In the genomic region with DNA sequence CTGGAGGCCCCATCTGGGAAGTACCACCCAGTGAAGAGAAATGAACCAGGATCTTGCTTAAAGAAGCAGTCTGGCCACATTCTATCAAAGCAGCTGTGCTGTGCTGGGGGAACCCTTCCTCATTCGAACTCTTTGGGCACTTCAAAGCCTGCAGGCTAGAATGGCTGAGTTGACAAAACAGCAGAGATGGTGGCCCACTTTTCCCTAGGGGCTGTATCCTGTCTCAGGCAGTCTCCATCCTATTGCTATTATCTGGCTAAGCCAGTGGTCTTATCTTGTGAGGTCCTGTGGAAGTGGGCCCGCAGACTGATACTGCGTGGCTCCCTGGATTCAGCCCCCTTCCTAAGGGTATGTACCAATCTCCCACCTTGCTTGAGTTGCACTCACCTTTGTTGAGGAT, we compare ENCODE assay signal across 15 cellular contexts.
DNase-seq lines count a peak whose midpoint lies in the region; ATAC-seq and TF ChIP-seq lines count a peak whose summit lies in the region.
"Had no signal": no experiment of that assay in that cellular context is flagged by ENCODE, and none has a peak within 500 bp of the region (broad histone marks: within the 10 kb centered on the region; RNA-seq: fewer than 3 reads in every experiment).

No MANE protein-coding gene starts in this region.

- H3K36me3 Mint-ChIP-seq in activated T-cell treated with anti-CD3 and anti-CD28 coated beads, Interleukin-2, amount 50 U/mL, for 4 hours (ENCODE audit: insufficient read depth) = no peaks in the 10 kb centered on the region
- peaks cover 21% of the 10 kb centered on the region for H3K36me3 Mint-ChIP-seq in activated naive CD8-positive, alpha-beta T cell treated with anti-CD3 and anti-CD28 coated beads for 36 hours

- no peaks in the 10 kb centered on the region for H3K9me3 Mint-ChIP-seq in activated T-cell treated with anti-CD3 and anti-CD28 coated beads, Interleukin-2, amount 50 U/mL, for 4 hours
- H3K9me3 Mint-ChIP-seq in activated naive CD8-positive, alpha-beta T cell treated with anti-CD3 and anti-CD28 coated beads for 36 hours = peaks cover 8% of the 10 kb centered on the region

- H3K9ac ChIP-seq in MM.1S (ENCODE audit: low read length) = no peak overlapping the region

- H3K9me2 ChIP-seq in MM.1S (replicated peaks; ENCODE audit: insufficient read depth, low read length) = no peaks in the 10 kb centered on the region

- no peaks in the 10 kb centered on the region for H3K27me3 ChIP-seq in MM.1S (replicated peaks; ENCODE audit: insufficient read depth, low read length)
- no peaks in the 10 kb centered on the region for H3K27me3 ChIP-seq in neutrophil
- H3K27me3 ChIP-seq: ascending aorta had no signal

- peaks cover 61% of the 10 kb centered on the region for H3K4me1 Mint-ChIP-seq in activated T-cell treated with anti-CD3 and anti-CD28 coated beads, Interleukin-2, amount 50 U/mL, for 4 hours (ENCODE audit: low read depth)
- peaks cover 34% of the 10 kb centered on the region for H3K4me1 Mint-ChIP-seq in activated naive CD8-positive, alpha-beta T cell treated with anti-CD3 and anti-CD28 coated beads for 36 hours

- no peak for ATAC-seq in activated T-cell treated with anti-CD3 and anti-CD28 coated beads, Interleukin-2, amount 50 U/mL, for 4 hours
- ATAC-seq in HG03520 (IDR thresholded peaks at IDR 0.05; ENCODE audit: unreplicated experiment) (no peak), omental fat pad (ENCODE audit: low FRiP score) (no peak)

- peak overlapping the region; percentile 61; the same call in 1 of the 2 replicates for H2AFZ ChIP-seq in MM.1S (ENCODE audit: low read length)

- H3K4me3 ChIP-seq in MM.1S (ENCODE audit: low read length) (no peak overlapping the region), neutrophil (ENCODE audit: low read depth in 1 of 2, low read length in 1 of 2) (no peak overlapping the region)
- H3K4me3 ChIP-seq: ascending aorta had no signal

- no peak for DNase-seq in activated T-cell treated with anti-CD3 and anti-CD28 coated beads, Interleukin-2, amount 50 U/mL, for 4 hours
- DNase-seq in activated T-cell treated with anti-CD3 and anti-CD28 coated beads, Interleukin-2, amount 50 U/mL, for 1 hour = no peak
- DNase-seq in MM.1S (no peak), hepatic stellate cell (ENCODE audit: low spot score) (no peak), omental fat pad (ENCODE audit: low spot score) (no peak)
- no peak for DNase-seq in activated naive CD8-positive, alpha-beta T cell treated with anti-CD3 and anti-CD28 coated beads for 36 hours
- DNase-seq: ACHN, COR-L47, endodermal cell, HCEC 1CT, NCI-H1417, retina had no signal

- H3K4me2 ChIP-seq in MM.1S (ENCODE audit: low read depth, low read length) = no peak overlapping the region

- H3K27ac ChIP-seq in MM.1S (ENCODE audit: low read length) (no peak overlapping the region), neutrophil (peak overlapping the region; percentile 31)
- H3K27ac ChIP-seq: ascending aorta had no signal

- H3K9me3 ChIP-seq in MM.1S (replicated peaks; ENCODE audit: insufficient read depth, low read length) (no peaks in the 10 kb centered on the region), neutrophil (no peaks in the 10 kb centered on the region)
- H3K9me3 ChIP-seq: ascending aorta had no signal

- no peaks in the 10 kb centered on the region for H3K27me3 Mint-ChIP-seq in activated T-cell treated with anti-CD3 and anti-CD28 coated beads, Interleukin-2, amount 50 U/mL, for 4 hours (ENCODE audit: low read depth)
- H3K27me3 Mint-ChIP-seq in activated naive CD8-positive, alpha-beta T cell treated with anti-CD3 and anti-CD28 coated beads for 36 hours = no peaks in the 10 kb centered on the region

- no peaks in the 10 kb centered on the region for H4K20me1 ChIP-seq in MM.1S (ENCODE audit: insufficient read depth, low read length)

- H3K36me3 ChIP-seq in MM.1S (replicated peaks; ENCODE audit: insufficient read depth, low read length) (no peaks in the 10 kb centered on the region), neutrophil (no peaks in the 10 kb centered on the region)
- H3K36me3 ChIP-seq: ascending aorta had no signal

- H3F3A ChIP-seq in MM.1S (ENCODE audit: insufficient read depth, low read length) = no peaks in the 10 kb centered on the region

- peak overlapping the region; percentile 87 for H3K27ac Mint-ChIP-seq in activated naive CD8-positive, alpha-beta T cell treated with anti-CD3 and anti-CD28 coated beads for 36 hours
- H3K27ac Mint-ChIP-seq: endodermal cell had no signal

- H3K79me2 ChIP-seq in MM.1S (ENCODE audit: low read length) = no peaks in the 10 kb centered on the region

- H3K4me3 Mint-ChIP-seq in activated T-cell treated with anti-CD3 and anti-CD28 coated beads, Interleukin-2, amount 50 U/mL, for 4 hours = peak overlapping the region; percentile 45
- H3K4me3 Mint-ChIP-seq in activated naive CD8-positive, alpha-beta T cell treated with anti-CD3 and anti-CD28 coated beads for 36 hours = peak overlapping the region; percentile 56
- H3K4me3 Mint-ChIP-seq: endodermal cell had no signal

- TF ChIP-seq CTCF in MM.1S (IDR thresholded peaks at IDR 0.05; ENCODE audit: low read length) (no peak), neutrophil (IDR thresholded peaks at IDR 0.05) (no peak), omental fat pad (IDR thresholded peaks at IDR 0.05) (no peak)

- H3K4me1 ChIP-seq in MM.1S (ENCODE audit: low read length) = peaks cover 17% of the 10 kb centered on the region
- H3K4me1 ChIP-seq in neutrophil (ENCODE audit: control insufficient read depth in 1 of 2, insufficient read depth in 1 of 2, low read depth in 1 of 2, low read length in 1 of 2) = peaks cover 25% of the 10 kb centered on the region in 2 experiments
- H3K4me1 ChIP-seq: ascending aorta had no signal
